11 cellular contexts compared by ENCODE assay signal in the genomic region with DNA sequence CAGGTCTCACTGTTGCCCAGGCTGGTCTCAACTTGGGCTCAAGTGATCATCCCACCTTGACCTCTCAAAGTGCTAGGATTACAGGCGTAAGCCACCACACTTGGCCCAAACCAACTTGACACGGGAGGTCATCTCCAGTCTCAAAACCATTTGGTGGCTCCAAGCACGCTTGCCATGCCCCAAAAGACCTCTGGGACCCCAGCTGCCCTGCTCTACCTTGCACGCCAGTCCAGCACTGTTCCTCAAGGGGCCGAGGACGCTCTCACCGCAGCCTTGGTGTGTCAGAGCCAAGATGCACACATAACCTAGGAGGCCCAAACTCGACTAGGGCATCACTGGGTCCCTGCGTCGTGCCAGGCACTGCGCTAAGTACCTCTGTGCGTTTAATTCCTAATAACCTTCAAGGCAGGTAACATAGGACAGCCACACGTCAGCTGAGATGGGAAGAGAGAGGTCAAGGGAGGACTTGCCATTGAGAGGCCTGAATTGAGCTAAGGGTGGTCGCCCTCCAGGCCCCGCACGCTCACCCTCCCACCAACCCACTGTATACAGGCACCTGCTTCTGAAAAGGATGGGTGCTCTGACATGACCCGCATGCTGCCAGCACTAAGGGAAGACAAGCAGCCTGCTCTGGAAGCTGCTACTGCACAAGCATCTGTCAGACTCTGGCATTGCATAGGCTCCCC. TPM values are rescaled to one million over a fixed set of nuclear protein-coding genes. Genes with fewer than 3 reads are reported as not detected.
DNase-seq lines count a peak whose midpoint lies in the region; ATAC-seq and TF ChIP-seq lines count a peak whose summit lies in the region.
"Had no signal": no experiment of that assay in that cellular context is flagged by ENCODE, and none has a peak within 500 bp of the region (broad histone marks: within the 10 kb centered on the region; RNA-seq: fewer than 3 reads in every experiment).

No MANE protein-coding gene starts in this region.

- peaks cover 9 to 20% of the 10 kb centered on the region in 2 donors for H3K36me3 Mint-ChIP-seq in activated T-cell treated with anti-CD3 and anti-CD28 coated beads, Interleukin-2, amount 50 U/mL, for 72 hours (ENCODE audit: insufficient read depth in 2 of 2)
- H3K36me3 Mint-ChIP-seq in WTC11, result peaks cover 34% of the 10 kb centered on the region
- H3K36me3 Mint-ChIP-seq in progenitor cell of endocrine pancreas (ENCODE audit: insufficient read depth), result peaks cover 27% of the 10 kb centered on the region

- no peak for DNase-seq in activated T-cell treated with anti-CD3 and anti-CD28 coated beads, Interleukin-2, amount 50 U/mL, for 72 hours
- no peak for DNase-seq in activated T-cell treated with anti-CD3 and anti-CD28 coated beads, Interleukin-2, amount 50 U/mL, for 1 hour
- DNase-seq in WTC11 (ENCODE audit: low spot score), result no peak
- DNase-seq in progenitor cell of endocrine pancreas (ENCODE audit: low spot score, unreplicated experiment), result no peak
- DNase-seq in NCI-H524 treated with DMSO at 0.1 percent for 48 hours (lab: John Stamatoyannopoulos, UW), result no peak
- DNase-seq in mucosa of gallbladder (ENCODE audit: low spot score), result no peak
- DNase-seq: activated naive CD4-positive, alpha-beta T cell treated with Interleukin-2 at 50 U/mL for 16 hours; NCI-H345; Right ventricle myocardium superior had no signal

- CTCF ChIA-PET in WTC11 (lab: Charles Lee), result interaction anchor here (0.6 to 4.5 kb wide), 5 partner anchors 9 to 56 kb away, joined by 3 to 52 read pairs (median 4); no protein-coding TSS in a partner anchor

- peak; percentile 7 for ATAC-seq in activated T-cell treated with anti-CD3 and anti-CD28 coated beads, Interleukin-2, amount 50 U/mL, for 72 hours (replicated peaks in 1 of 2)
- no peak for ATAC-seq in WTC11
- ATAC-seq: right cardiac atrium had no signal

- no peak overlapping the region for H3K27ac Mint-ChIP-seq in activated T-cell treated with anti-CD3 and anti-CD28 coated beads, Interleukin-2, amount 50 U/mL, for 72 hours
- H3K27ac Mint-ChIP-seq in WTC11 (peak overlapping the region; percentile 84), progenitor cell of endocrine pancreas (peak overlapping the region; percentile 83)

- peaks cover 10% of the 10 kb centered on the region for H3K4me1 Mint-ChIP-seq in activated T-cell treated with anti-CD3 and anti-CD28 coated beads, Interleukin-2, amount 50 U/mL, for 72 hours (ENCODE audit: low read depth)
- H3K4me1 Mint-ChIP-seq in WTC11, result peaks cover 12% of the 10 kb centered on the region
- peaks cover 1% of the 10 kb centered on the region for H3K4me1 Mint-ChIP-seq in progenitor cell of endocrine pancreas (ENCODE audit: low read depth)

- H3K27me3 Mint-ChIP-seq in activated T-cell treated with anti-CD3 and anti-CD28 coated beads, Interleukin-2, amount 50 U/mL, for 72 hours (ENCODE audit: low read depth), result peaks cover 27% of the 10 kb centered on the region
- H3K27me3 Mint-ChIP-seq in WTC11 (ENCODE audit: low read depth) (peaks cover 4% of the 10 kb centered on the region; the same call in 1 of the 2 replicates), progenitor cell of endocrine pancreas (no peaks in the 10 kb centered on the region)

- POLR2A ChIA-PET in WTC11 (lab: Charles Lee), result interaction anchor here (0.9 kb wide), 1 partner anchor 14 kb away, joined by 3 read pairs; a partner anchor contains a TSS

- H3K4me3 Mint-ChIP-seq in activated T-cell treated with anti-CD3 and anti-CD28 coated beads, Interleukin-2, amount 50 U/mL, for 72 hours, result no peak overlapping the region
- H3K4me3 Mint-ChIP-seq in WTC11, result no peak overlapping the region
- H3K4me3 Mint-ChIP-seq in progenitor cell of endocrine pancreas (ENCODE audit: low read depth), result no peak overlapping the region

- no peaks in the 10 kb centered on the region for H3K9me3 Mint-ChIP-seq in activated T-cell treated with anti-CD3 and anti-CD28 coated beads, Interleukin-2, amount 50 U/mL, for 72 hours
- H3K9me3 Mint-ChIP-seq in WTC11 (no peaks in the 10 kb centered on the region), progenitor cell of endocrine pancreas (ENCODE audit: low read depth) (no peaks in the 10 kb centered on the region)

- no peak for TF ChIP-seq CTCF in WTC11 (IDR thresholded peaks at IDR 0.05)
- no peak for TF ChIP-seq CTCF in progenitor cell of endocrine pancreas (IDR thresholded peaks at IDR 0.05; ENCODE audit: unreplicated experiment)

TF ChIP-seq in WTC11, 78 proteins besides CTCF, POLR2A, EP300 and RAD21:
- peak; percentile 71; the same call in 1 of the 2 replicates for TF ChIP-seq EMX1 (CRISPR knock-in tag; IDR thresholded peaks at IDR 0.05)
- TF ChIP-seq, protein P1, sequence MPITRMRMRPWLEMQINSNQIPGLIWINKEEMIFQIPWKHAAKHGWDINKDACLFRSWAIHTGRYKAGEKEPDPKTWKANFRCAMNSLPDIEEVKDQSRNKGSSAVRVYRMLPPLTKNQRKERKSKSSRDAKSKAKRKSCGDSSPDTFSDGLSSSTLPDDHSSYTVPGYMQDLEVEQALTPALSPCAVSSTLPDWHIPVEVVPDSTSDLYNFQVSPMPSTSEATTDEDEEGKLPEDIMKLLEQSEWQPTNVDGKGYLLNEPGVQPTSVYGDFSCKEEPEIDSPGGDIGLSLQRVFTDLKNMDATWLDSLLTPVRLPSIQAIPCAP (CRISPR knock-in tag; IDR thresholded peaks at IDR 0.05), result no peak
TF ChIP-seq in WTC11: peak in this region for 1.

RNA-seq across cellular contexts. Expression of a gene that starts 4.6 kb away (rescaled TPM):
- total RNA-seq in activated T-cell treated with anti-CD3 and anti-CD28 coated beads, Interleukin-2, amount 50 U/mL, for 72 hours, result under 1 TPM; 0.41 to 0.79 TPM
- total RNA-seq in WTC11 (2021) (15.3 to 19.9 TPM (median 15.6 TPM) in 3 replicates), progenitor cell of endocrine pancreas (10.6 and 11.5 TPM in 2 replicates), mucosa of gallbladder (24.6 TPM)

RNA-seq across cellular contexts. Expression of a gene that starts 13.6 kb away (rescaled TPM):
- total RNA-seq in activated T-cell treated with anti-CD3 and anti-CD28 coated beads, Interleukin-2, amount 50 U/mL, for 72 hours, result under 1 TPM in 1 of 2 donors, not detected in 1; 0.84 TPM
- total RNA-seq in WTC11 (2021), result 1.1 to 1.6 TPM (median 1.6 TPM) in 3 replicates
- total RNA-seq in progenitor cell of endocrine pancreas, result 0.31 and 1.2 TPM in 2 replicates
- total RNA-seq in mucosa of gallbladder, result 1.7 TPM
- total RNA-seq: H4 had no signal

RNA-seq across cellular contexts. Expression of a gene that starts 33.8 kb away (rescaled TPM):
- total RNA-seq in activated T-cell treated with anti-CD3 and anti-CD28 coated beads, Interleukin-2, amount 50 U/mL, for 72 hours, result 100 to 1,000 TPM; 279 to 285 TPM
- total RNA-seq in WTC11 (2021) (377 to 400 TPM (median 384 TPM) in 3 replicates), progenitor cell of endocrine pancreas (442 and 443 TPM in 2 replicates), mucosa of gallbladder (160 TPM)

RNA-seq across cellular contexts. Expression of a gene that starts 34.1 kb away (rescaled TPM):
- total RNA-seq in activated T-cell treated with anti-CD3 and anti-CD28 coated beads, Interleukin-2, amount 50 U/mL, for 72 hours, result 10 to 100 TPM; 22.4 to 29.4 TPM
- total RNA-seq in WTC11 (2021) (69.6 to 78.2 TPM (median 77.9 TPM) in 3 replicates), progenitor cell of endocrine pancreas (65.1 and 66.4 TPM in 2 replicates), mucosa of gallbladder (24.0 TPM)
